Comparison of ENCODE assay signal across 12 cellular contexts in genomic region chr21:34874689-34875513, GRCh38.
DNase-seq lines count a peak whose midpoint lies in the region; ATAC-seq and TF ChIP-seq lines count a peak whose summit lies in the region.
"Had no signal": no experiment of that assay in that cellular context is flagged by ENCODE, and none has a peak within 500 bp of the region (broad histone marks: within the 10 kb centered on the region; RNA-seq: fewer than 3 reads in every experiment).

No MANE protein-coding gene starts in this region.

- H3K36me3 ChIP-seq in GM23248 (ENCODE audit: low read depth) (peaks cover 86% of the 10 kb centered on the region), SU-DHL-6 (ENCODE audit: low read length) (peaks cover 15% of the 10 kb centered on the region; the same call in 1 of the 2 replicates), smooth muscle cell (ENCODE audit: low read depth) (peaks cover 30% of the 10 kb centered on the region)

- H2AFZ ChIP-seq in GM23248 (no peak overlapping the region), SU-DHL-6 (ENCODE audit: low read depth, low read length, severe bottlenecking) (no peak overlapping the region), smooth muscle cell (ENCODE audit: low read depth) (no peak overlapping the region)

- H3K9ac ChIP-seq in GM23248 (peak overlapping the region; percentile 43), SU-DHL-6 (ENCODE audit: low read length) (peak overlapping the region; percentile 32), smooth muscle cell (ENCODE audit: low read depth) (no peak overlapping the region)

- H3K27ac ChIP-seq in GM23248 = peak overlapping the region; percentile 59
- H3K27ac ChIP-seq in SU-DHL-6 (ENCODE audit: low read depth, low read length) = peak overlapping the region; percentile 66
- H3K27ac ChIP-seq in smooth muscle cell (ENCODE audit: low read depth) = peak overlapping the region; percentile 58
- H3K27ac ChIP-seq: 22Rv1, heart left ventricle had no signal

- H3F3A ChIP-seq in GM23248 (ENCODE audit: insufficient read depth) (peaks cover 88% of the 10 kb centered on the region), SU-DHL-6 (ENCODE audit: insufficient read depth) (no peaks in the 10 kb centered on the region), smooth muscle cell (ENCODE audit: low read depth) (peaks cover 41% of the 10 kb centered on the region)

- ATAC-seq in HG03039 (IDR thresholded peaks at IDR 0.05; ENCODE audit: unreplicated experiment) = no peak
- ATAC-seq: heart left ventricle, Right ventricle myocardium inferior had no signal

- WGBS in GM23248 (ENCODE audit: low coverage in 1 of 2, low lambda C conversion rate in 2 of 2, missing lambda C conversion rate in 2 of 2), 2 experiments = 13 to 14% methylated on average over 8 of the region's 8 CpGs
- WGBS in smooth muscle cell (ENCODE audit: low lambda C conversion rate) = 85% methylated on average over 8 of the region's 8 CpGs

- in situ Hi-C loops in GM23248 (cut with MboI) = loop anchor here (25.0 kb wide), 4 partner anchors 337 to 1062 kb away; no protein-coding TSS in a partner anchor

- no peaks in the 10 kb centered on the region for H3K9me3 ChIP-seq in GM23248 (ENCODE audit: low read depth)
- no peaks in the 10 kb centered on the region for H3K9me3 ChIP-seq in SU-DHL-6 (ENCODE audit: insufficient read depth, low read length)
- no peaks in the 10 kb centered on the region for H3K9me3 ChIP-seq in smooth muscle cell (replicated peaks; ENCODE audit: low read depth)
- H3K9me3 ChIP-seq: heart left ventricle had no signal

- peaks cover 11% of the 10 kb centered on the region; the same call in 1 of the 2 replicates for H4K20me1 ChIP-seq in GM23248 (ENCODE audit: insufficient read depth)
- no peaks in the 10 kb centered on the region for H4K20me1 ChIP-seq in SU-DHL-6 (ENCODE audit: low read depth, low read length)
- H4K20me1 ChIP-seq in smooth muscle cell (ENCODE audit: low read depth) = peaks cover 100% of the 10 kb centered on the region

- H3K4me2 ChIP-seq in GM23248 (ENCODE audit: unreplicated experiment) (peak overlapping the region; percentile 51), SU-DHL-6 (ENCODE audit: low read depth, low read length, poor library complexity, severe bottlenecking) (peak overlapping the region; percentile 39), smooth muscle cell (no peak overlapping the region)

- H3K4me1 ChIP-seq in GM23248 (ENCODE audit: insufficient read depth) (peaks cover 48% of the 10 kb centered on the region), smooth muscle cell (ENCODE audit: low read depth) (no peaks in the 10 kb centered on the region)

- peak; percentile 42 for DNase-seq in DMS79 treated with DMSO at 0.1 percent for 48 hours (lab: John Stamatoyannopoulos, UW)
- DNase-seq in DMS79 (lab: John Stamatoyannopoulos, UW) = no peak
- DNase-seq in GM23248 = peak; percentile 49
- no peak for DNase-seq in smooth muscle cell (lab: John Stamatoyannopoulos, UW; ENCODE audit: unreplicated experiment)
- DNase-seq in ureter (ENCODE audit: low spot score) = no peak
- DNase-seq in NCI-H526 treated with DMSO at 0.1 percent for 48 hours (lab: John Stamatoyannopoulos, UW) = no peak
- DNase-seq: heart left ventricle, NCI-H1092 had no signal

- TF ChIP-seq CTCF in SU-DHL-6 (IDR thresholded peaks at IDR 0.05; ENCODE audit: insufficient read depth, low read length, poor library complexity, severe bottlenecking) (no peak), smooth muscle cell (IDR thresholded peaks at IDR 0.05; ENCODE audit: borderline replicate concordance, insufficient read depth, poor library complexity, severe bottlenecking) (no peak)

- H3K79me2 ChIP-seq in GM23248 (ENCODE audit: insufficient read depth) = peaks cover 100% of the 10 kb centered on the region
- peaks cover 19% of the 10 kb centered on the region; the same call in 1 of the 2 replicates for H3K79me2 ChIP-seq in SU-DHL-6 (ENCODE audit: insufficient read depth, low read length)
- peaks cover 99% of the 10 kb centered on the region for H3K79me2 ChIP-seq in smooth muscle cell (ENCODE audit: low read depth)

- peak overlapping the region; percentile 9; the same call in 1 of the 2 replicates for H3K4me3 ChIP-seq in GM23248
- H3K4me3 ChIP-seq in SU-DHL-6 (ENCODE audit: insufficient read depth, low read length, poor library complexity, severe bottlenecking) = peak overlapping the region; percentile 1
- no peak overlapping the region for H3K4me3 ChIP-seq in smooth muscle cell
- H3K4me3 ChIP-seq: heart left ventricle had no signal

- H3K27me3 ChIP-seq in GM23248 (replicated peaks; ENCODE audit: insufficient read depth) (no peaks in the 10 kb centered on the region), SU-DHL-6 (ENCODE audit: low read length) (no peaks in the 10 kb centered on the region), smooth muscle cell (ENCODE audit: low read depth) (no peaks in the 10 kb centered on the region)

- H3K9me2 ChIP-seq in GM23248 (ENCODE audit: insufficient read depth) (no peaks in the 10 kb centered on the region), SU-DHL-6 (replicated peaks; ENCODE audit: insufficient read depth, low read length) (no peaks in the 10 kb centered on the region)

Comparison
In these comparisons a context has a peak if more than half of its experiments do, and no peak if none do; other contexts are left out.
1. DNase-seq: peak in DMS79 treated with DMSO at 0.1 percent for 48 hours (single experiment) and GM23248 (single experiment); none in DMS79 (single experiment), smooth muscle cell (single experiment), ureter (single experiment) and NCI-H526 treated with DMSO at 0.1 percent for 48 hours (single experiment).
2. Peak in every context shown above with its lines, with median percentiles within 50 percentile points of each other: H3K27ac ChIP-seq.